9 cellular contexts compared by ENCODE assay signal in genomic region chr11:19876750-19877149, GRCh38.
"Had no signal": no experiment of that assay in that cellular context is flagged by ENCODE, and none has a peak within 500 bp of the region (broad histone marks: within the 10 kb centered on the region; RNA-seq: fewer than 3 reads in every experiment).

No MANE protein-coding gene starts in this region.

- ATAC-seq: GM23338, HepG2 had no signal

- H3K27ac ChIP-seq: HL-60 had no signal

- H3K27me3 Mint-ChIP-seq: IgD-negative memory B cell had no signal

- H3K36me3 Mint-ChIP-seq: IgD-negative memory B cell had no signal

- H3K4me3 ChIP-seq: GM23338 had no signal

- FAIRE-seq: H1, H54, HepG2 had no signal

- H3K27ac Mint-ChIP-seq: GM23338, H9, IgD-negative memory B cell had no signal

- H3K4me1 Mint-ChIP-seq: IgD-negative memory B cell had no signal

- H3K9me3 Mint-ChIP-seq: GM23338, H9, IgD-negative memory B cell had no signal

- DNase-seq: H9, HCEC 1CT, KBM-7 had no signal

- H3K4me3 Mint-ChIP-seq: GM23338, H9, IgD-negative memory B cell had no signal
